ENCODE assay signal across 9 cellular contexts in the genomic region with DNA sequence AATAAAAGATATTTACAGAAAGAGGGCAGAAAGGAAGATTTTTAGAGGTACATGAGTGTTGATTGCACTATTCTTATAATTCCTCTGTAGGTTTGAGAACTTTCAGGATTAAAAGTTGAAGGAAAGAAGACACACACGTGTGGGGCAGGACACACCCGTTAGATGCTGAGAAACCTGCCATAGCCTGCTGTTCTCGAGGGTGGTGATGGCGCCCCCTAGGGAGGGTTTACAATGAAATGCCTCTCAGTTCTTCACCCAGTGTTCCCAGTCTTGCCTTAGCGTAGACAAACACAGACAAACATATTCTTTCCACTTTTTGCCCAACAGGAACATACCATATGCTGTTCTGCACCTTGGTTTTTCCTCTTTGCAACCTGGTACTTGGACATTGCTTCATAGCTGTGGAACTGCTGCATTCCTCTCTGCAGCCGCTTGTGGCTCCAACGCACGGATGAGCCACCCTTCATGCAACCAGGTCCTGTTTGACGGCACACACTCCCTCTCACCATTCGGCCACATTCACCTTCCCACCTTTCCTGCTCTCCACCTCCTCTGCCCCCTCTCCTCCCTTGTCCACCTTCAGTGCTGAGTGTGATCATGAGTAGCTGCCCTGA. TPM values are rescaled to one million over a fixed set of nuclear protein-coding genes. Genes with fewer than 3 reads are reported as not detected.
DNase-seq lines count a peak whose midpoint lies in the region; ATAC-seq and TF ChIP-seq lines count a peak whose summit lies in the region.
"Had no signal": no experiment of that assay in that cellular context is flagged by ENCODE, and none has a peak within 500 bp of the region (broad histone marks: within the 10 kb centered on the region; RNA-seq: fewer than 3 reads in every experiment).

No MANE protein-coding gene starts in this region.

- ATAC-seq in SK-N-SH treated with all-trans-retinoic acid at 6 μM for 48 hours (no peak), GM19328 (IDR thresholded peaks at IDR 0.05; ENCODE audit: unreplicated experiment) (no peak), GM21423 (IDR thresholded peaks at IDR 0.05; ENCODE audit: unreplicated experiment) (no peak)

- H3K4me1 ChIP-seq in SK-N-SH (ENCODE audit: control insufficient read depth in 1 of 2, insufficient read depth in 2 of 2, low read depth in 1 of 2, low read length in 1 of 2) (peaks cover 0 to 4% of the 10 kb centered on the region in 2 experiments; a peak in 1 of 4 replicates), PC-9 (replicated peaks; ENCODE audit: insufficient read depth) (peaks cover 39% of the 10 kb centered on the region)

- DNase-seq in SK-N-SH (no peak), PC-9 (no peak), epithelial cell of proximal tubule (ENCODE audit: low read depth) (peak; percentile 42), G401 (ENCODE audit: low spot score) (no peak)
- DNase-seq in stimulated activated CD4-positive, alpha-beta T cell treated with anti-CD3 and anti-CD28 coated beads, Interleukin-4, amount 100 ng/mL, for 1 hour = peak; percentile 22

- no peak for TF ChIP-seq EP300 in SK-N-SH (IDR thresholded peaks at IDR 0.05; ENCODE audit: borderline replicate concordance in 1 of 2, low read depth in 1 of 2, low read length in 1 of 2)

- intact Hi-C loops in PC-9 (cut with micrococcal nuclease; ENCODE audit: unreplicated experiment) = no loop called here

- no peaks in the 10 kb centered on the region for H4K20me1 ChIP-seq in SK-N-SH (ENCODE audit: insufficient read depth)
- H4K20me1 ChIP-seq in PC-9 (ENCODE audit: insufficient read depth) = no peaks in the 10 kb centered on the region

- CTCF ChIA-PET in SK-N-SH (lab: Yijun Ruan, JAX) = interaction anchor here (1.1 to 4.1 kb wide), 7 partner anchors 12 to 148 kb away, joined by 3 to 24 read pairs (median 7); no protein-coding TSS in a partner anchor
- CTCF ChIA-PET in PC-9 (lab: Charles Lee) = no interaction called here

- BruUV-seq in PC-9 (replicated peaks; lab: Mats Ljungman, UMichigan) = no TSS peak

- TF ChIP-seq CTCF in SK-N-SH (IDR thresholded peaks at IDR 0.05) (peak; percentile 44), PC-9 (conservative IDR thresholded peaks at IDR 0.05) (peak; percentile 52), epithelial cell of proximal tubule (conservative IDR thresholded peaks at IDR 0.05; ENCODE audit: low read depth, low read length) (peak; percentile 81)

- no peak overlapping the region for H3K4me2 ChIP-seq in SK-N-SH
- no peak overlapping the region for H3K4me2 ChIP-seq in PC-9

- H2AFZ ChIP-seq in SK-N-SH (ENCODE audit: low read depth) = no peak overlapping the region
- no peak overlapping the region for H2AFZ ChIP-seq in PC-9

- H3K27me3 ChIP-seq in SK-N-SH (ENCODE audit: insufficient read depth) (no peaks in the 10 kb centered on the region; the same call in 1 of the 2 replicates), PC-9 (ENCODE audit: insufficient read depth, low read depth) (no peaks in the 10 kb centered on the region)

- H3K27ac ChIP-seq in SK-N-SH (ENCODE audit: low read depth in 2 of 2, low read length in 1 of 2) (no peak overlapping the region), PC-9 (no peak overlapping the region)

- no peaks in the 10 kb centered on the region for H3K36me3 ChIP-seq in SK-N-SH (replicated peaks in 1 of 2; ENCODE audit: control insufficient read depth in 1 of 2, insufficient read depth in 2 of 2, low read length in 1 of 2)
- no peaks in the 10 kb centered on the region for H3K36me3 ChIP-seq in PC-9 (ENCODE audit: low read depth)

- H3K79me2 ChIP-seq in SK-N-SH (ENCODE audit: insufficient read depth) (no peaks in the 10 kb centered on the region), PC-9 (ENCODE audit: low read depth) (no peaks in the 10 kb centered on the region)

- H3F3A ChIP-seq in SK-N-SH (replicated peaks; ENCODE audit: insufficient read depth) (no peaks in the 10 kb centered on the region), PC-9 (ENCODE audit: insufficient read depth, low read depth) (peaks cover 9% of the 10 kb centered on the region; the same call in 1 of the 2 replicates)

- POLR2A ChIA-PET in SK-N-SH (lab: Yijun Ruan, JAX) (no interaction called here), PC-9 (lab: Charles Lee; ENCODE audit: unreplicated experiment) (no interaction called here)

- no peaks in the 10 kb centered on the region for H3K9me3 ChIP-seq in SK-N-SH
- no peaks in the 10 kb centered on the region for H3K9me3 ChIP-seq in PC-9 (ENCODE audit: insufficient read depth, low read depth)

- WGBS in SK-N-SH (ENCODE audit: low lambda C conversion rate) = 69% methylated on average over 10 of the region's 10 CpGs

- peak; percentile 25; the same call in 1 of the 2 replicates for TF ChIP-seq RAD21 in SK-N-SH (IDR thresholded peaks at IDR 0.05; ENCODE audit: low read length)

- H3K9ac ChIP-seq in SK-N-SH = no peak overlapping the region

- no peaks in the 10 kb centered on the region for H3K9me2 ChIP-seq in SK-N-SH
- no peaks in the 10 kb centered on the region for H3K9me2 ChIP-seq in PC-9 (ENCODE audit: insufficient read depth)

- in situ Hi-C loops in G401 (cut with HindIII; ENCODE audit: low sequenced_read_pairs) = no loop called here

- H3K4me3 ChIP-seq in SK-N-SH (ENCODE audit: low read depth in 2 of 2, low read length in 1 of 2) (no peak overlapping the region), PC-9 (no peak overlapping the region), epithelial cell of proximal tubule (ENCODE audit: low read depth, low read length) (peak overlapping the region; percentile 24)

TF ChIP-seq in SK-N-SH, 30 proteins besides CTCF, POLR2A, EP300 and RAD21 (continues in another document):
- TF ChIP-seq SMC3 (IDR thresholded peaks at IDR 0.05; ENCODE audit: low read depth, low read length) = peak; percentile 11; the same call in 1 of the 2 replicates
- no peak for TF ChIP-seq ELF1 (IDR thresholded peaks at IDR 0.05)
- no peak for TF ChIP-seq SIN3A (IDR thresholded peaks at IDR 0.05; ENCODE audit: borderline replicate concordance, low read depth, low read length)
- no peak for TF ChIP-seq YY1 (IDR thresholded peaks at IDR 0.05; ENCODE audit: low read depth)
- TF ChIP-seq, protein P1, sequence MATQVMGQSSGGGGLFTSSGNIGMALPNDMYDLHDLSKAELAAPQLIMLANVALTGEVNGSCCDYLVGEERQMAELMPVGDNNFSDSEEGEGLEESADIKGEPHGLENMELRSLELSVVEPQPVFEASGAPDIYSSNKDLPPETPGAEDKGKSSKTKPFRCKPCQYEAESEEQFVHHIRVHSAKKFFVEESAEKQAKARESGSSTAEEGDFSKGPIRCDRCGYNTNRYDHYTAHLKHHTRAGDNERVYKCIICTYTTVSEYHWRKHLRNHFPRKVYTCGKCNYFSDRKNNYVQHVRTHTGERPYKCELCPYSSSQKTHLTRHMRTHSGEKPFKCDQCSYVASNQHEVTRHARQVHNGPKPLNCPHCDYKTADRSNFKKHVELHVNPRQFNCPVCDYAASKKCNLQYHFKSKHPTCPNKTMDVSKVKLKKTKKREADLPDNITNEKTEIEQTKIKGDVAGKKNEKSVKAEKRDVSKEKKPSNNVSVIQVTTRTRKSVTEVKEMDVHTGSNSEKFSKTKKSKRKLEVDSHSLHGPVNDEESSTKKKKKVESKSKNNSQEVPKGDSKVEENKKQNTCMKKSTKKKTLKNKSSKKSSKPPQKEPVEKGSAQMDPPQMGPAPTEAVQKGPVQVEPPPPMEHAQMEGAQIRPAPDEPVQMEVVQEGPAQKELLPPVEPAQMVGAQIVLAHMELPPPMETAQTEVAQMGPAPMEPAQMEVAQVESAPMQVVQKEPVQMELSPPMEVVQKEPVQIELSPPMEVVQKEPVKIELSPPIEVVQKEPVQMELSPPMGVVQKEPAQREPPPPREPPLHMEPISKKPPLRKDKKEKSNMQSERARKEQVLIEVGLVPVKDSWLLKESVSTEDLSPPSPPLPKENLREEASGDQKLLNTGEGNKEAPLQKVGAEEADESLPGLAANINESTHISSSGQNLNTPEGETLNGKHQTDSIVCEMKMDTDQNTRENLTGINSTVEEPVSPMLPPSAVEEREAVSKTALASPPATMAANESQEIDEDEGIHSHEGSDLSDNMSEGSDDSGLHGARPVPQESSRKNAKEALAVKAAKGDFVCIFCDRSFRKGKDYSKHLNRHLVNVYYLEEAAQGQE (IDR thresholded peaks at IDR 0.05; ENCODE audit: low read depth, low read length) = no peak

TF ChIP-seq in SK-N-SH treated with all-trans-retinoic acid at 6 μM for 48 hours, 23 proteins besides CTCF, POLR2A, EP300 and RAD21 (continues in another document):
- TF ChIP-seq, protein P2, sequence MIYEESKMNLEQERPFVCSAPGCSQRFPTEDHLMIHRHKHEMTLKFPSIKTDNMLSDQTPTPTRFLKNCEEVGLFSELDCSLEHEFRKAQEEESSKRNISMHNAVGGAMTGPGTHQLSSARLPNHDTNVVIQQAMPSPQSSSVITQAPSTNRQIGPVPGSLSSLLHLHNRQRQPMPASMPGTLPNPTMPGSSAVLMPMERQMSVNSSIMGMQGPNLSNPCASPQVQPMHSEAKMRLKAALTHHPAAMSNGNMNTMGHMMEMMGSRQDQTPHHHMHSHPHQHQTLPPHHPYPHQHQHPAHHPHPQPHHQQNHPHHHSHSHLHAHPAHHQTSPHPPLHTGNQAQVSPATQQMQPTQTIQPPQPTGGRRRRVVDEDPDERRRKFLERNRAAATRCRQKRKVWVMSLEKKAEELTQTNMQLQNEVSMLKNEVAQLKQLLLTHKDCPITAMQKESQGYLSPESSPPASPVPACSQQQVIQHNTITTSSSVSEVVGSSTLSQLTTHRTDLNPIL (CRISPR knock-in tag; IDR thresholded peaks at IDR 0.05; ENCODE audit: low read depth) = no peak
- no peak for TF ChIP-seq ARNTL (CRISPR knock-in tag; IDR thresholded peaks at IDR 0.05; ENCODE audit: borderline replicate concordance, low read depth)
- TF ChIP-seq ESRRG (CRISPR knock-in tag; IDR thresholded peaks at IDR 0.05) = no peak
- no peak for TF ChIP-seq TOX (CRISPR knock-in tag; IDR thresholded peaks at IDR 0.05; ENCODE audit: borderline replicate concordance)
- no peak for TF ChIP-seq TCF4 (CRISPR knock-in tag; IDR thresholded peaks at IDR 0.05; ENCODE audit: borderline replicate concordance)

RNA-seq across cellular contexts. Expression of a gene that starts 23.3 kb away (rescaled TPM):
- 2.9 and 3.3 TPM in 2 replicates for polyA plus RNA-seq in SK-N-SH (2012; rRNA removed)
- 2.3 and 2.7 TPM in 2 replicates for polyA plus RNA-seq in SK-N-SH (2012; cell fraction: cytosol; rRNA removed)
- 8.3 and 9.2 TPM in 2 replicates for polyA plus RNA-seq in SK-N-SH (2012; cell fraction: nucleus; rRNA removed)
- total RNA-seq in PC-9 (2021) (11.3 and 12.1 TPM in 2 replicates), epithelial cell of proximal tubule (8.9 and 13.0 TPM in 2 replicates)
- total RNA-seq in G401 (2014; rRNA removed; shearing (Covaris generic)) = 0.18 and 0.47 TPM in 2 replicates
- polyA plus RNA-seq: CD8-positive, alpha-beta memory T cell had no signal

Comparison
In these comparisons a context has a peak if more than half of its experiments do, and no peak if none do; other contexts are left out.
1. DNase-seq: peak in epithelial cell of proximal tubule (single experiment) and stimulated activated CD4-positive, alpha-beta T cell treated with anti-CD3 and anti-CD28 coated beads, Interleukin-4, amount 100 ng/mL, for 1 hour (single experiment); none in SK-N-SH (single experiment), PC-9 (0 of 2) and G401 (single experiment).
2. Peak in every context shown above with its lines, with median percentiles within 50 percentile points of each other: CTCF ChIP-seq.